8 cellular contexts compared by ENCODE assay signal in genomic region chr1:205210876-205211838, GRCh38. TPM values are rescaled to one million over a fixed set of nuclear protein-coding genes. Genes with fewer than 3 reads are reported as not detected.
DNase-seq lines count a peak whose midpoint lies in the region; ATAC-seq and TF ChIP-seq lines count a peak whose summit lies in the region.

DSTYK (minus strand) TSS chr1:205211702; CDS start chr1:205211535, 167 bp downstream.

- H3K36me3 ChIP-seq in prostate gland: no peaks in the 10 kb centered on the region

- H3K27me3 ChIP-seq in prostate gland (replicated peaks; ENCODE audit: insufficient read depth): no peaks in the 10 kb centered on the region

- H3K27ac ChIP-seq in angular gyrus (ENCODE audit: low read depth, low read length) (peak within 1 kb of the TSS; percentile 83), prostate gland (peak within 1 kb of the TSS; percentile 91 to 93)

- intact Hi-C loops in left ventricle myocardium superior (cut with micrococcal nuclease) (no loop called here), prostate gland (cut with DNase I) (no loop called here)

- under 1% methylated on average over 92 of the region's 93 CpGs for WGBS in prostate gland

- DNase-seq in NCI-H1694 treated with DMSO at 0.1 percent for 48 hours (lab: John Stamatoyannopoulos, UW) (peak; percentile 93), T-helper 2 cell (peak; percentile 69 to 96 (median 86)), left ventricle myocardium superior (peak; percentile 94), prostate gland (ENCODE audit: low spot score) (peak; percentile 92), ureter (ENCODE audit: low spot score) (peak; percentile 94)

- H3K9me3 ChIP-seq in prostate gland: no peaks in the 10 kb centered on the region

- H3K4me3 ChIP-seq in prostate gland: peak within 1 kb of the TSS; percentile 88 to 97

- peak in 1 of 4 experiments; percentile 11 for TF ChIP-seq CTCF in prostate gland (IDR thresholded peaks at IDR 0.05)

- TF ChIP-seq POLR2A in GM15510 (IDR thresholded peaks at IDR 0.05; ENCODE audit: borderline replicate concordance, extremely low read depth, insufficient read length): peak; percentile 56
- TF ChIP-seq POLR2A in prostate gland (IDR thresholded peaks at IDR 0.05): peak; percentile 71

- ATAC-seq in HG02884 (IDR thresholded peaks at IDR 0.05; ENCODE audit: unreplicated experiment) (peak; percentile 77), left ventricle myocardium superior (peak; percentile 97)

- H3K4me1 ChIP-seq in prostate gland (replicated peaks): peaks cover 5% of the 10 kb centered on the region

RNA-seq across cellular contexts. Expression of gene DSTYK, which starts in this region (rescaled TPM):
- total RNA-seq in left ventricle myocardium superior: 6.1 TPM
- 10 to 100 TPM in 1 of 2 donors, 1 to 10 TPM in 1; 9.7 to 16.9 TPM for total RNA-seq in prostate gland
- 12.6 TPM for total RNA-seq in ureter

Comparison
In these comparisons a context has a peak if more than half of its experiments do, and no peak if none do; other contexts are left out.
1. Peak in every context shown above with its lines: DNase-seq, ATAC-seq, H3K4me3 ChIP-seq and H3K27ac ChIP-seq.